In the genomic region with DNA sequence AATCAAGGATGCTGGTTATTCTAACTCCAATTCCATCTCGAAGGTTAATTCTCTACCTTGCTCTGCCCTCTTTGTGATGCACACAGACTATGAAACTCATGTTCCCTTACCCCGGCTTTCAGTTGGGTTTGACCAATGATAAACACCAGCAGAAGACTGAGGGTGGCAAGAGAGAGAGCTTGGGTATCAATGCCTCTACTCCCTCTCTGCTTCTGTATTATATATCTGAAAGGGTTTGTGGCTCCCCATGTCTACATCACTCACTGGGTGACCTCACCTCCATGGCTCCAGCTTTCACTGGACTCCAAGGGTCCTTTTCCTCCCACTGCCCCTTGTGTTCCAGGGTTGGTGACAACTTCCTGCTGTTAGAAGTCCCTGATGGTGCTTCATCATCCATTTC, we compare ENCODE assay signal across 36 cellular contexts.
"Had no signal": no experiment of that assay in that cellular context is flagged by ENCODE, and none has a peak within 500 bp of the region (broad histone marks: within the 10 kb centered on the region; RNA-seq: fewer than 3 reads in every experiment).

No MANE protein-coding gene starts in this region.

- H3K36me3 Mint-ChIP-seq: activated naive CD4-positive, alpha-beta T cell treated with anti-CD3 and anti-CD28 coated beads, Interleukin-2, amount 10 ng/mL, durations not matched to agents 7 days and 5 days; activated naive CD4-positive, alpha-beta T cell treated with anti-CD3 and anti-CD28 coated beads, Interleukin-2, amount 50 U/mL, for 72 hours; activated naive CD8-positive, alpha-beta T cell treated with anti-CD3 and anti-CD28 coated beads, Interleukin-2, amount 10 ng/mL, durations not matched to agents 7 days and 5 days; brain had no signal

- H3K4me1 ChIP-seq: ascending aorta, breast epithelium had no signal

- H3K4me3 Mint-ChIP-seq: activated CD4-positive, alpha-beta memory T cell treated with anti-CD3 and anti-CD28 coated beads, Interleukin-2, amount 10 ng/mL, durations not matched to agents 7 days and 5 days; activated CD4-positive, alpha-beta T cell treated with anti-CD3 and anti-CD28 coated beads for 36 hours; activated CD4-positive, alpha-beta T cell treated with anti-CD3 and anti-CD28 coated beads, Interleukin-2, amount 10 ng/mL, durations not matched to agents 7 days and 5 days; activated naive CD4-positive, alpha-beta T cell treated with anti-CD3 and anti-CD28 coated beads, Interleukin-2, amount 10 ng/mL, durations not matched to agents 7 days and 5 days; activated naive CD8-positive, alpha-beta T cell treated with anti-CD3 and anti-CD28 coated beads, Interleukin-2, amount 10 ng/mL, durations not matched to agents 7 days and 5 days; activated T-cell treated with anti-CD3 and anti-CD28 coated beads, Interleukin-2, amount 50 U/mL, for 24 hours; activated T-cell treated with anti-CD3 and anti-CD28 coated beads, Interleukin-2, amount 50 U/mL, for 72 hours; brain; dendritic cell treated with granulocyte-macrophage colony-stimulating factor and Interleukin-4, amounts not matched to agents 40 ng/mL and 50 ng/mL, for 4 days; endodermal cell; T-helper 17 cell; T-helper 2 cell treated with Interferon-gamma antibody and Interleukin-4, amounts not matched to agents 5 μg/mL and 100 μg/mL, for 36 hours had no signal

- H3K27ac Mint-ChIP-seq: activated CD4-positive, alpha-beta memory T cell treated with anti-CD3 and anti-CD28 coated beads, Interleukin-2, amount 10 ng/mL, durations not matched to agents 7 days and 5 days; activated CD4-positive, alpha-beta T cell treated with anti-CD3 and anti-CD28 coated beads for 36 hours; activated CD4-positive, alpha-beta T cell treated with anti-CD3 and anti-CD28 coated beads, Interleukin-2, amount 10 ng/mL, durations not matched to agents 7 days and 5 days; activated naive CD4-positive, alpha-beta T cell treated with anti-CD3 and anti-CD28 coated beads, Interleukin-2, amount 10 ng/mL, durations not matched to agents 7 days and 5 days; activated naive CD4-positive, alpha-beta T cell treated with anti-CD3 and anti-CD28 coated beads, Interleukin-2, amount 50 U/mL, for 72 hours; activated naive CD8-positive, alpha-beta T cell treated with anti-CD3 and anti-CD28 coated beads, Interleukin-2, amount 10 ng/mL, durations not matched to agents 7 days and 5 days; activated T-cell treated with anti-CD3 and anti-CD28 coated beads, Interleukin-2, amount 50 U/mL, for 24 hours; activated T-cell treated with anti-CD3 and anti-CD28 coated beads, Interleukin-2, amount 50 U/mL, for 72 hours; dendritic cell treated with granulocyte-macrophage colony-stimulating factor and Interleukin-4, amounts not matched to agents 40 ng/mL and 50 ng/mL, for 4 days; endodermal cell; T-helper 17 cell; T-helper 2 cell treated with Interferon-gamma antibody and Interleukin-4, amounts not matched to agents 5 μg/mL and 100 μg/mL, for 36 hours had no signal

- H3K4me1 Mint-ChIP-seq: activated CD4-positive, alpha-beta memory T cell treated with anti-CD3 and anti-CD28 coated beads, Interleukin-2, amount 10 ng/mL, durations not matched to agents 7 days and 5 days; activated CD4-positive, alpha-beta T cell treated with anti-CD3 and anti-CD28 coated beads for 36 hours; activated CD4-positive, alpha-beta T cell treated with anti-CD3 and anti-CD28 coated beads, Interleukin-2, amount 10 ng/mL, durations not matched to agents 7 days and 5 days; activated naive CD4-positive, alpha-beta T cell treated with anti-CD3 and anti-CD28 coated beads, Interleukin-2, amount 10 ng/mL, durations not matched to agents 7 days and 5 days; activated naive CD8-positive, alpha-beta T cell treated with anti-CD3 and anti-CD28 coated beads, Interleukin-2, amount 10 ng/mL, durations not matched to agents 7 days and 5 days; T-helper 17 cell had no signal

- ATAC-seq: activated CD4-positive, alpha-beta T cell treated with anti-CD3 and anti-CD28 coated beads for 36 hours; activated naive CD4-positive, alpha-beta T cell treated with anti-CD3 and anti-CD28 coated beads, Interleukin-2, amount 50 U/mL, for 72 hours; activated T-cell treated with anti-CD3 and anti-CD28 coated beads, Interleukin-2, amount 50 U/mL, for 72 hours; esophagus mucosa; gastrocnemius medialis; heart left ventricle; T-helper 17 cell had no signal

- H3K4me3 ChIP-seq: ascending aorta, breast epithelium, cardiac muscle cell, coronary artery, dorsolateral prefrontal cortex, gastrocnemius medialis, heart left ventricle had no signal

- H3K36me3 ChIP-seq: ascending aorta, breast epithelium, cardiac muscle cell, gastrocnemius medialis, heart left ventricle, WERI-Rb-1 had no signal

- H3K27me3 ChIP-seq: ascending aorta, breast epithelium, cardiac muscle cell, gastrocnemius medialis, heart left ventricle had no signal

- DNase-seq: activated CD4-positive, alpha-beta memory T cell treated with anti-CD3 and anti-CD28 coated beads, Interleukin-2, amount 10 ng/mL, durations not matched to agents 7 days and 5 days; activated CD4-positive, alpha-beta T cell treated with anti-CD3 and anti-CD28 coated beads for 36 hours; activated CD4-positive, alpha-beta T cell treated with anti-CD3 and anti-CD28 coated beads, Interleukin-2, amount 10 ng/mL, durations not matched to agents 7 days and 5 days; activated CD4-positive, alpha-beta T cell treated with anti-CD3 and anti-CD28 coated beads, Interleukin-2, amount 50 U/mL, for 4 hours; activated CD4-positive, CD25-positive, alpha-beta regulatory T cell; activated CD4-positive, CD25-positive, alpha-beta regulatory T cell treated with anti-CD3 and anti-CD28 coated beads, Interleukin-2, amount 50 U/mL, for 72 hours; activated CD8-positive, alpha-beta memory T cell treated with anti-CD3 and anti-CD28 coated beads, Interleukin-2, amount 50 U/mL, for 48 hours; activated gamma-delta T cell; activated naive CD4-positive, alpha-beta T cell; activated naive CD4-positive, alpha-beta T cell treated with anti-CD3 and anti-CD28 coated beads, Interleukin-2, amount 10 ng/mL, durations not matched to agents 7 days and 5 days; activated naive CD8-positive, alpha-beta T cell treated with anti-CD3 and anti-CD28 coated beads, Interleukin-2, amount 10 ng/mL, durations not matched to agents 7 days and 5 days; activated T-cell treated with anti-CD3 and anti-CD28 coated beads for 4 hours; activated T-cell treated with anti-CD3 and anti-CD28 coated beads, Interleukin-2, amount 50 U/mL, for 24 hours; activated T-cell treated with anti-CD3 and anti-CD28 coated beads, Interleukin-2, amount 50 U/mL, for 72 hours; central memory CD4-positive, alpha-beta T cell; cerebellar nuclear complex; dorsolateral prefrontal cortex; effector memory CD4-positive, alpha-beta T cell; endodermal cell; foreskin fibroblast; gastrocnemius medialis; glutamatergic neuron; heart left ventricle; T-helper 1 cell; T-helper 17 cell; T1000; WERI-Rb-1 had no signal

- H3K9me3 ChIP-seq: ascending aorta, gastrocnemius medialis had no signal

- H3K27me3 Mint-ChIP-seq: activated CD4-positive, alpha-beta memory T cell treated with anti-CD3 and anti-CD28 coated beads, Interleukin-2, amount 10 ng/mL, durations not matched to agents 7 days and 5 days; activated CD4-positive, alpha-beta T cell treated with anti-CD3 and anti-CD28 coated beads, Interleukin-2, amount 10 ng/mL, durations not matched to agents 7 days and 5 days; activated naive CD4-positive, alpha-beta T cell treated with anti-CD3 and anti-CD28 coated beads, Interleukin-2, amount 10 ng/mL, durations not matched to agents 7 days and 5 days; activated T-cell treated with anti-CD3 and anti-CD28 coated beads, Interleukin-2, amount 50 U/mL, for 24 hours; dendritic cell treated with granulocyte-macrophage colony-stimulating factor and Interleukin-4, amounts not matched to agents 40 ng/mL and 50 ng/mL, for 4 days; T-helper 17 cell had no signal

- H3K27ac ChIP-seq: ascending aorta, cardiac muscle cell, dorsolateral prefrontal cortex, heart left ventricle, WERI-Rb-1 had no signal
